In the genomic region with DNA sequence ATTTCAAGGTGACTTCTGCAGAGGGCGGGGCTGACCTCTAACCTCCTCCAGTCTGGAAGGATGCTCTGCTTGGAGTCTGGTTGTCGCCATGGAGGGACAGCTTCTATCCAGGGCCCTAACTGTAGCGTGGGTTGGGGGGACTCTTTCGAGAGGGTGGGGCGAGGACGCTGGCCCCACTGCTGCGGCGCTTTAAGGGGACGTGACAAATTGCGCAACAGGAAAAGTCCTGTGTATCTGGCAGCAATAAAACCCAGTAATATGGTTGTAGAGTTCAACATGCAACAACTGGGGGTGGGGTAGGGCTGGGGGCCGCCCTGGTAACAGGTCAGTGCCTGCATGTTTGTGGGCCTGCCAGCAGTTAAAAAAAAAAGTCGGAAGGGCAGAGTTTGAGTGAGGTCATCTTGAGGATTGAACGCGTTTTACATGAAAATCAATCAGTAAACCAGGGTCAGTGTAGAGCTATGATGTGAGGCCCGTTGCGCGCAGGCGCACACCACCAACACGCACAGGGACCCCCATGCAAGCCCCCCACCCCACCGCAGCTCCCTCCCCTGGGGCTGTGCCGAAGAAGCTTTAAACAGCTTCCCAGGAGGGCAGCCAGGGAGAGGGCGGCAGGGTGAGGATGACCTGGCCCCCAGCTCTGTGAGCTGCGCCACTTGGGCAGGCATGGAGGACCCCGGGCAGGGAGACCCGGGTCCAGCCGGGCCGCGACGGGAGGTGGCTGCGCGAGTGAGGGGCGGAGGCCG, we compare ENCODE assay signal across 13 cellular contexts. TPM values are rescaled to one million over a fixed set of nuclear protein-coding genes. Genes with fewer than 3 reads are reported as not detected.
DNase-seq lines count a peak whose midpoint lies in the region; ATAC-seq, FAIRE-seq and TF ChIP-seq lines count a peak whose summit lies in the region.
"Had no signal": no experiment of that assay in that cellular context is flagged by ENCODE, and none has a peak within 500 bp of the region (broad histone marks: within the 10 kb centered on the region; RNA-seq: fewer than 3 reads in every experiment).

No MANE protein-coding gene starts in this region.

- no peak overlapping the region for H3K27ac Mint-ChIP-seq in WTC11
- H3K27ac Mint-ChIP-seq: activated CD4-positive, alpha-beta memory T cell treated with anti-CD3 and anti-CD28 coated beads, Interleukin-2, amount 10 ng/mL, durations not matched to agents 7 days and 5 days had no signal

- H3K27me3 Mint-ChIP-seq in WTC11 (ENCODE audit: low read depth): peaks cover 94% of the 10 kb centered on the region

- H3K4me1 ChIP-seq in small intestine (ENCODE audit: control insufficient read depth in 2 of 2, insufficient read depth in 1 of 2, low read depth in 1 of 2, low read length in 1 of 2): no peaks in the 10 kb centered on the region

- H3K4me3 Mint-ChIP-seq in WTC11: peak overlapping the region; percentile 63
- H3K4me3 Mint-ChIP-seq: activated CD4-positive, alpha-beta memory T cell treated with anti-CD3 and anti-CD28 coated beads, Interleukin-2, amount 10 ng/mL, durations not matched to agents 7 days and 5 days had no signal

- H3K4me3 ChIP-seq in small intestine (ENCODE audit: low read depth in 1 of 2, low read length in 2 of 2): peak overlapping the region; percentile 0 to 32

- CTCF ChIA-PET in WTC11 (lab: Charles Lee): interaction anchor here (0.6 to 1.0 kb wide), 2 partner anchors 11 to 37 kb away, joined by 3 to 4 read pairs; no protein-coding TSS in a partner anchor

- peaks cover 7 to 43% of the 10 kb centered on the region in 2 donors for H3K27me3 ChIP-seq in small intestine (ENCODE audit: control insufficient read depth in 2 of 2, insufficient read depth in 2 of 2, low read length in 2 of 2)

- H3K36me3 ChIP-seq in small intestine (ENCODE audit: control insufficient read depth in 2 of 2, insufficient read depth in 2 of 2, low read length in 2 of 2): no peaks in the 10 kb centered on the region
- H3K36me3 ChIP-seq: adrenal gland had no signal

- H3K36me3 Mint-ChIP-seq in WTC11: no peaks in the 10 kb centered on the region
- H3K36me3 Mint-ChIP-seq: IgD-negative memory B cell had no signal

- H3K9me3 ChIP-seq in small intestine (ENCODE audit: control insufficient read depth, low read depth): no peaks in the 10 kb centered on the region
- H3K9me3 ChIP-seq: adrenal gland had no signal

- FAIRE-seq in small intestine (lab: Jason Lieb, UNC): no peak
- no peak for FAIRE-seq in frontal cortex (lab: Jason Lieb, UNC)

- peaks cover 55% of the 10 kb centered on the region for H3K4me1 Mint-ChIP-seq in WTC11

- POLR2A ChIA-PET in WTC11 (lab: Charles Lee): no interaction called here

- DNase-seq in WTC11 (ENCODE audit: low spot score) (no peak), left lobe of liver (ENCODE audit: low spot score) (peak; percentile 87), small intestine (peak; percentile 76), Ammon's horn (ENCODE audit: low spot score) (no peak), frontal cortex (ENCODE audit: low spot score in 2 of 2) (no peak)
- DNase-seq: activated CD4-positive, alpha-beta memory T cell treated with anti-CD3 and anti-CD28 coated beads, Interleukin-2, amount 10 ng/mL, durations not matched to agents 7 days and 5 days; adrenal gland; GF-D8; stimulated activated CD4-positive, alpha-beta T cell treated with anti-CD3 and anti-CD28 coated beads, Interleukin-4, amount 100 ng/mL, for 1 hour had no signal

- H3K9me3 Mint-ChIP-seq in WTC11: no peaks in the 10 kb centered on the region
- H3K9me3 Mint-ChIP-seq: activated CD4-positive, alpha-beta memory T cell treated with anti-CD3 and anti-CD28 coated beads, Interleukin-2, amount 10 ng/mL, durations not matched to agents 7 days and 5 days; IgD-negative memory B cell had no signal

- WGBS in small intestine, 3 donors: 5% methylated on average over 30 to 33 of the region's 33 CpGs

- peak overlapping the region in 1 of 2 donors; percentile 71 for H3K27ac ChIP-seq in small intestine (ENCODE audit: low read depth in 1 of 2, low read length in 1 of 2)

- TF ChIP-seq CTCF in WTC11 (IDR thresholded peaks at IDR 0.05): no peak

- ATAC-seq in HG02981 (IDR thresholded peaks at IDR 0.05; ENCODE audit: unreplicated experiment): peak; percentile 38
- ATAC-seq in WTC11: no peak
- peak; percentile 53 for ATAC-seq in left lobe of liver
- no peak for ATAC-seq in GM19023 (IDR thresholded peaks at IDR 0.05; ENCODE audit: unreplicated experiment)
- ATAC-seq: esophagus mucosa had no signal

TF ChIP-seq in WTC11, 78 proteins besides CTCF, POLR2A, EP300 and RAD21 (continues in another document):
- no peak for TF ChIP-seq IRF2 (CRISPR knock-in tag; IDR thresholded peaks at IDR 0.05; ENCODE audit: borderline replicate concordance, low read depth)
- TF ChIP-seq SMAD3 (CRISPR knock-in tag; IDR thresholded peaks at IDR 0.05; ENCODE audit: borderline replicate concordance): no peak
- TF ChIP-seq NR2C2 (CRISPR knock-in tag; IDR thresholded peaks at IDR 0.05): no peak
- TF ChIP-seq ATF6 (CRISPR knock-in tag; IDR thresholded peaks at IDR 0.05): no peak
- no peak for TF ChIP-seq ZNF219 (CRISPR knock-in tag; IDR thresholded peaks at IDR 0.05; ENCODE audit: borderline replicate concordance)
- TF ChIP-seq, protein P1, sequence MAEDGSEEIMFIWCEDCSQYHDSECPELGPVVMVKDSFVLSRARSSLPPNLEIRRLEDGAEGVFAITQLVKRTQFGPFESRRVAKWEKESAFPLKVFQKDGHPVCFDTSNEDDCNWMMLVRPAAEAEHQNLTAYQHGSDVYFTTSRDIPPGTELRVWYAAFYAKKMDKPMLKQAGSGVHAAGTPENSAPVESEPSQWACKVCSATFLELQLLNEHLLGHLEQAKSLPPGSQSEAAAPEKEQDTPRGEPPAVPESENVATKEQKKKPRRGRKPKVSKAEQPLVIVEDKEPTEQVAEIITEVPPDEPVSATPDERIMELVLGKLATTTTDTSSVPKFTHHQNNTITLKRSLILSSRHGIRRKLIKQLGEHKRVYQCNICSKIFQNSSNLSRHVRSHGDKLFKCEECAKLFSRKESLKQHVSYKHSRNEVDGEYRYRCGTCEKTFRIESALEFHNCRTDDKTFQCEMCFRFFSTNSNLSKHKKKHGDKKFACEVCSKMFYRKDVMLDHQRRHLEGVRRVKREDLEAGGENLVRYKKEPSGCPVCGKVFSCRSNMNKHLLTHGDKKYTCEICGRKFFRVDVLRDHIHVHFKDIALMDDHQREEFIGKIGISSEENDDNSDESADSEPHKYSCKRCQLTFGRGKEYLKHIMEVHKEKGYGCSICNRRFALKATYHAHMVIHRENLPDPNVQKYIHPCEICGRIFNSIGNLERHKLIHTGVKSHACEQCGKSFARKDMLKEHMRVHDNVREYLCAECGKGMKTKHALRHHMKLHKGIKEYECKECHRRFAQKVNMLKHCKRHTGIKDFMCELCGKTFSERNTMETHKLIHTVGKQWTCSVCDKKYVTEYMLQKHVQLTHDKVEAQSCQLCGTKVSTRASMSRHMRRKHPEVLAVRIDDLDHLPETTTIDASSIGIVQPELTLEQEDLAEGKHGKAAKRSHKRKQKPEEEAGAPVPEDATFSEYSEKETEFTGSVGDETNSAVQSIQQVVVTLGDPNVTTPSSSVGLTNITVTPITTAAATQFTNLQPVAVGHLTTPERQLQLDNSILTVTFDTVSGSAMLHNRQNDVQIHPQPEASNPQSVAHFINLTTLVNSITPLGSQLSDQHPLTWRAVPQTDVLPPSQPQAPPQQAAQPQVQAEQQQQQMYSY (CRISPR knock-in tag; IDR thresholded peaks at IDR 0.05): no peak
- TF ChIP-seq TCF7 (CRISPR knock-in tag; IDR thresholded peaks at IDR 0.05; ENCODE audit: low read depth): no peak
- no peak for TF ChIP-seq ZBTB43 (CRISPR knock-in tag; IDR thresholded peaks at IDR 0.05)
- no peak for TF ChIP-seq ELF4 (CRISPR knock-in tag; IDR thresholded peaks at IDR 0.05; ENCODE audit: low read depth)
- TF ChIP-seq ZNF512 (CRISPR knock-in tag; IDR thresholded peaks at IDR 0.05; ENCODE audit: borderline replicate concordance): no peak

RNA-seq across cellular contexts. Expression of gene SHH, which starts 4.3 kb away (rescaled TPM):
- total RNA-seq in WTC11 (2021) (0.05 to 0.37 TPM (median 0.26 TPM) in 3 replicates), left lobe of liver (17.1 TPM), frontal cortex (1.6 TPM)
- polyA plus RNA-seq in small intestine: 1 to 10 TPM in 1 of 3 donors, under 1 TPM in 2; 0.27 to 1.7 (median 0.89) TPM
- total RNA-seq: activated CD4-positive, alpha-beta memory T cell treated with anti-CD3 and anti-CD28 coated beads, Interleukin-2, amount 10 ng/mL, durations not matched to agents 7 days and 5 days; esophagus mucosa had no signal
- polyA plus RNA-seq: IgD-negative memory B cell had no signal

Comparison
In these comparisons a context has a peak if more than half of its experiments do, and no peak if none do; other contexts are left out.
1. ATAC-seq: peak in HG02981 (single experiment) and left lobe of liver (single experiment); none in WTC11 (single experiment) and GM19023 (single experiment).
2. DNase-seq: peak in left lobe of liver (single experiment) and small intestine (single experiment); none in WTC11 (single experiment), Ammon's horn (single experiment) and frontal cortex (0 of 2).